9 cellular contexts compared by ENCODE assay signal in genomic region chr19:3655402-3656072, GRCh38. TPM values are rescaled to one million over a fixed set of nuclear protein-coding genes. Genes with fewer than 3 reads are reported as not detected.
A peak's percentile ranks its signal among the peaks of the same experiment; 100 is the strongest.
DNase-seq lines count a peak whose midpoint lies in the region; ATAC-seq, FAIRE-seq and TF ChIP-seq lines count a peak whose summit lies in the region.
"Had no signal": no experiment of that assay in that cellular context is flagged by ENCODE, and none has a peak within 500 bp of the region (broad histone marks: within the 10 kb centered on the region; RNA-seq: fewer than 3 reads in every experiment).

No MANE protein-coding gene starts in this region.

- intact Hi-C loops in dorsolateral prefrontal cortex (cut with DNase I): loop anchor here in 1 of 2 donors (5.0 kb wide), 1 partner anchor 42 kb away; no protein-coding TSS in a partner anchor
- intact Hi-C loops in kidney (cut with DNase I): no loop called here

- no peaks in the 10 kb centered on the region for H3K9me3 ChIP-seq in kidney (ENCODE audit: control insufficient read depth in 1 of 2, low read length in 2 of 2)

- H3K4me1 ChIP-seq in kidney (ENCODE audit: control insufficient read depth in 1 of 2, insufficient read depth in 1 of 2, low read depth in 1 of 2, low read length in 2 of 2): no peaks in the 10 kb centered on the region

- FAIRE-seq in kidney (lab: Jason Lieb, UNC): no peak

- no peak for ATAC-seq in GM18511 (IDR thresholded peaks at IDR 0.05; ENCODE audit: unreplicated experiment)

- peaks cover 7% of the 10 kb centered on the region for H3K4me1 Mint-ChIP-seq in osteocyte (ENCODE audit: unreplicated experiment)

- H3K27ac Mint-ChIP-seq in osteocyte (ENCODE audit: unreplicated experiment): peak overlapping the region; percentile 89

- H3K4me3 ChIP-seq in dorsolateral prefrontal cortex: no peak overlapping the region
- no peak overlapping the region for H3K4me3 ChIP-seq in kidney (ENCODE audit: low read length in 2 of 2)

- no peak for TF ChIP-seq CTCF in dorsolateral prefrontal cortex (IDR thresholded peaks at IDR 0.05 in 54 of 56, conservative IDR thresholded peaks at IDR 0.05 in 2 of 56; ENCODE audit: low read depth in 1 of 56, partially characterized antibody in 56 of 56)
- no peak for TF ChIP-seq CTCF in osteocyte (IDR thresholded peaks at IDR 0.05)
- TF ChIP-seq CTCF in kidney (IDR thresholded peaks at IDR 0.05; ENCODE audit: borderline replicate concordance, extremely low read depth, insufficient read depth): no peak

- H3K27ac ChIP-seq in dorsolateral prefrontal cortex: peak overlapping the region in 51 of 59 donors; percentile 2 to 89 (median 63)
- no peak overlapping the region for H3K27ac ChIP-seq in kidney (ENCODE audit: low read depth in 2 of 2, low read length in 2 of 2)

- no peaks in the 10 kb centered on the region for H3K27me3 Mint-ChIP-seq in osteocyte (ENCODE audit: unreplicated experiment)

- H3K36me3 ChIP-seq in kidney (ENCODE audit: control insufficient read depth in 1 of 2, insufficient read depth in 2 of 2, low read length in 2 of 2): peaks cover 4 to 12% of the 10 kb centered on the region in 2 donors

- no peaks in the 10 kb centered on the region for H3K9me3 Mint-ChIP-seq in osteocyte (ENCODE audit: unreplicated experiment)

- no peak overlapping the region for H3K4me3 Mint-ChIP-seq in osteocyte (ENCODE audit: unreplicated experiment)

- H3K9ac ChIP-seq in kidney (ENCODE audit: low read length in 2 of 2): no peak overlapping the region

- peaks cover 13% of the 10 kb centered on the region for H3K36me3 Mint-ChIP-seq in osteocyte (ENCODE audit: unreplicated experiment)

- H3K27me3 ChIP-seq in dorsolateral prefrontal cortex: no peaks in the 10 kb centered on the region

- peak; percentile 85 for DNase-seq in D341Med (ENCODE audit: low spot score)
- DNase-seq in NCI-H2171 treated with DMSO at 0.1 percent for 48 hours (lab: John Stamatoyannopoulos, UW): peak; percentile 96
- peak; percentile 52 to 97 (median 82) for DNase-seq in dorsolateral prefrontal cortex
- DNase-seq in osteocyte (ENCODE audit: extremely low spot score, unreplicated experiment): peak; percentile 90
- DNase-seq in HuH-7.5 (ENCODE audit: low spot score): no peak
- no peak for DNase-seq in DMS153 treated with DMSO at 0.1 percent for 48 hours (lab: John Stamatoyannopoulos, UW; ENCODE audit: unreplicated experiment)
- no peak for DNase-seq in kidney
- DNase-seq: NCI-H2107 had no signal

RNA-seq across cellular contexts. Expression of gene CACTIN, which starts 28.9 kb away (rescaled TPM):
- total RNA-seq in dorsolateral prefrontal cortex (10 to 100 TPM; 18.8 to 43.6 (median 24.6) TPM), osteocyte (24.7 and 26.6 TPM in 2 replicates), kidney (23.9 TPM)
- polyA plus RNA-seq in kidney (ENCODE audit: insufficient read depth, low read depth, low replicate concordance): 11.6 TPM

RNA-seq across cellular contexts. Expression of gene PIP5K1C, which starts 44.7 kb away (rescaled TPM):
- 100 to 1,000 TPM in 105 of 120 experiments, 10 to 100 TPM in 15; 52.4 to 207 (median 126) TPM for total RNA-seq in dorsolateral prefrontal cortex
- total RNA-seq in osteocyte: 73.0 and 75.7 TPM in 2 replicates
- total RNA-seq in kidney: 35.6 TPM
- 11.2 TPM for polyA plus RNA-seq in kidney (ENCODE audit: insufficient read depth, low read depth, low replicate concordance)

RNA-seq across cellular contexts. Expression of gene TBXA2R, which starts 48.9 kb away (rescaled TPM):
- total RNA-seq in dorsolateral prefrontal cortex (1 to 10 TPM in 80 of 120 experiments, under 1 TPM in 40; 0.36 to 2.7 (median 1.4) TPM), osteocyte (0.30 TPM in 1 of 2 replicates, not detected in the other), kidney (6.7 TPM)
- polyA plus RNA-seq in kidney (ENCODE audit: insufficient read depth, low read depth, low replicate concordance): 8.8 TPM

RNA-seq across cellular contexts. Expression of gene TJP3, which starts 52.6 kb away (rescaled TPM):
- total RNA-seq in dorsolateral prefrontal cortex (1 to 10 TPM in 12 of 120 experiments, under 1 TPM in 19, not detected in 89; 0.14 to 4.5 (median 0.81) TPM), osteocyte (not detected in 2 replicates), kidney (26.5 TPM)
- 32.5 TPM for polyA plus RNA-seq in kidney (ENCODE audit: insufficient read depth, low read depth, low replicate concordance)

Comparison
In these comparisons a context has a peak if more than half of its experiments do, and no peak if none do; other contexts are left out.
1. DNase-seq: peak in D341Med (single experiment), NCI-H2171 treated with DMSO at 0.1 percent for 48 hours (single experiment), dorsolateral prefrontal cortex (10 of 10) and osteocyte (single experiment); none in HuH-7.5 (single experiment), DMS153 treated with DMSO at 0.1 percent for 48 hours (single experiment) and kidney (single experiment).
2. H3K27ac ChIP-seq: peak in dorsolateral prefrontal cortex (51 of 59); none in kidney (0 of 2).